In genomic region chrX:154388649-154389048, GRCh38 we compare ENCODE assay signal across 7 cellular contexts. TPM values are rescaled to one million over a fixed set of nuclear protein-coding genes. Genes with fewer than 3 reads are reported as not detected.
A peak's percentile ranks its signal among the peaks of the same experiment; 100 is the strongest.
DNase-seq lines count a peak whose midpoint lies in the region; ATAC-seq, FAIRE-seq and TF ChIP-seq lines count a peak whose summit lies in the region.
"Not testable (repeated sequence)": the region's sequence is repeated elsewhere in the genome, so short reads cannot be mapped to it uniquely, and the experiment has no call there.

No MANE protein-coding gene starts in this region.

- not testable (repeated sequence) for H3K27me3 ChIP-seq in GM23338 (ENCODE audit: insufficient read depth); K562 (ENCODE audit: control insufficient read depth in 2 of 2, insufficient read depth in 2 of 2, low read length in 2 of 2); keratinocyte (ENCODE audit: control insufficient read depth, extremely low read depth, insufficient read depth, low read length)

- not testable (repeated sequence) for DNase-seq in GM23338 (ENCODE audit: low spot score); activated CD8-positive, alpha-beta T cell treated with anti-CD3 and anti-CD28 coated beads for 36 hours; K562 (ENCODE audit: extremely low read depth in 1 of 4, low spot score in 3 of 4); keratinocyte (ENCODE audit: low read depth, low spot score); natural killer cell treated with Interleukin-12 subunit alpha and Interleukin-12 subunit beta and Interleukin-15 and Interleukin-18, amount 100 ng/mL, for 72 hours (ENCODE audit: low spot score)

- not testable (repeated sequence) for H3K9me3 Mint-ChIP-seq in GM23338; activated CD8-positive, alpha-beta T cell treated with anti-CD3 and anti-CD28 coated beads for 36 hours; natural killer cell treated with Interleukin-12 subunit alpha and Interleukin-12 subunit beta and Interleukin-15 and Interleukin-18, amount 100 ng/mL, for 72 hours

- H3K4me1 Mint-ChIP-seq in GM23338; activated CD8-positive, alpha-beta T cell treated with anti-CD3 and anti-CD28 coated beads for 36 hours (ENCODE audit: low read depth); natural killer cell treated with Interleukin-12 subunit alpha and Interleukin-12 subunit beta and Interleukin-15 and Interleukin-18, amount 100 ng/mL, for 72 hours (ENCODE audit: low read depth in 2 of 2): not testable (repeated sequence)

- CTCF ChIA-PET in activated CD8-positive, alpha-beta T cell treated with anti-CD3 and anti-CD28 coated beads for 36 hours (lab: Charles Lee); K562 (lab: Yijun Ruan, JAX; ENCODE audit: low intra/inter-chr PET ratio): not testable (repeated sequence)

- not testable (repeated sequence) for H3K36me3 Mint-ChIP-seq in GM23338 (ENCODE audit: low read depth); activated CD8-positive, alpha-beta T cell treated with anti-CD3 and anti-CD28 coated beads for 36 hours (ENCODE audit: low read depth); natural killer cell treated with Interleukin-12 subunit alpha and Interleukin-12 subunit beta and Interleukin-15 and Interleukin-18, amount 100 ng/mL, for 72 hours

- H3K9me2 ChIP-seq in GM23338 (ENCODE audit: insufficient read depth), result not testable (repeated sequence)

- H3K27me3 Mint-ChIP-seq in GM23338 (ENCODE audit: insufficient read depth, low read depth, poor library complexity); activated CD8-positive, alpha-beta T cell treated with anti-CD3 and anti-CD28 coated beads for 36 hours; natural killer cell treated with Interleukin-12 subunit alpha and Interleukin-12 subunit beta and Interleukin-15 and Interleukin-18, amount 100 ng/mL, for 72 hours: not testable (repeated sequence)

- TF ChIP-seq EP300 in K562 (IDR thresholded peaks at IDR 0.05; ENCODE audit: low read length), result not testable (repeated sequence)

- not testable (repeated sequence) for H3K36me3 ChIP-seq in GM23338 (ENCODE audit: insufficient read depth); K562 (ENCODE audit: control insufficient read depth, insufficient read depth, low read length); keratinocyte (ENCODE audit: control insufficient read depth in 2 of 2, extremely low read depth in 1 of 2, insufficient read depth in 2 of 2, low read length in 2 of 2)

- peak; percentile 100 for FAIRE-seq in K562 (lab: Jason Lieb, UNC)
- FAIRE-seq in keratinocyte (lab: Jason Lieb, UNC), result peak; percentile 61

- H3K9ac ChIP-seq in K562 (ENCODE audit: insufficient read depth in 1 of 2, low read depth in 2 of 2, low read length in 2 of 2); keratinocyte (ENCODE audit: control insufficient read depth, extremely low read depth, insufficient read depth, low read length): not testable (repeated sequence)

- not testable (repeated sequence) for H3K9me3 ChIP-seq in K562 (replicated peaks; ENCODE audit: control insufficient read depth, insufficient read depth, low read depth, low read length); keratinocyte (ENCODE audit: control insufficient read depth, low read depth, low read length)

- no CpG with 5 or more reads among the region's 16 CpGs for WGBS in K562 (ENCODE audit: insufficient coverage, low coverage, missing lambda C conversion rate)

- TF ChIP-seq CTCF in GM23338 (conservative IDR thresholded peaks at IDR 0.05; ENCODE audit: low read depth in 2 of 2); activated CD8-positive, alpha-beta T cell treated with anti-CD3 and anti-CD28 coated beads for 36 hours (IDR thresholded peaks at IDR 0.05); K562 (IDR thresholded peaks at IDR 0.05 in 2 of 3, conservative IDR thresholded peaks at IDR 0.05 in 1 of 3; ENCODE audit: insufficient read depth in 2 of 3, low read depth in 1 of 3, low read length in 3 of 3); keratinocyte (optimal IDR thresholded peaks at IDR 0.05 in 1 of 3, IDR thresholded peaks at IDR 0.05 in 1 of 3, conservative IDR thresholded peaks at IDR 0.05 in 1 of 3; ENCODE audit: extremely low read depth in 1 of 3, insufficient read depth in 2 of 3, low read length in 3 of 3): not testable (repeated sequence)

- dilution Hi-C loops in keratinocyte (cut with MboI; ENCODE audit: extremely low pct_ligation_motif_present, low sequenced_read_pairs), result not testable (repeated sequence)

- intact Hi-C loops in activated CD8-positive, alpha-beta T cell treated with anti-CD3 and anti-CD28 coated beads for 36 hours (cut with micrococcal nuclease); K562 (cut with micrococcal nuclease): not testable (repeated sequence)

- POLR2A ChIA-PET in activated CD8-positive, alpha-beta T cell treated with anti-CD3 and anti-CD28 coated beads for 36 hours (lab: Charles Lee); K562 (lab: Yijun Ruan, JAX): not testable (repeated sequence)

- in situ Hi-C loops in K562 (cut with MboI), result not testable (repeated sequence)

- not testable (repeated sequence) for H3K4me1 ChIP-seq in GM23338 (ENCODE audit: insufficient read depth); K562 (replicated peaks in 1 of 2; ENCODE audit: control insufficient read depth in 2 of 2, insufficient read depth in 2 of 2, low read length in 2 of 2); keratinocyte (ENCODE audit: control insufficient read depth, extremely low read depth, insufficient read depth, low read length)

- ATAC-seq in GM18909 (IDR thresholded peaks at IDR 0.05; ENCODE audit: poor library complexity, unreplicated experiment), result peak; percentile 11
- peak; percentile 1; the same call in 1 of the 3 replicates for ATAC-seq in GM23338
- peak; percentile 23 for ATAC-seq in HG03439 (IDR thresholded peaks at IDR 0.05; ENCODE audit: unreplicated experiment)
- ATAC-seq in activated CD8-positive, alpha-beta T cell treated with anti-CD3 and anti-CD28 coated beads for 36 hours, result peak; percentile 8
- peak; percentile 10 for ATAC-seq in K562
- peak; percentile 53 to 66 for ATAC-seq in natural killer cell treated with Interleukin-12 subunit alpha and Interleukin-12 subunit beta and Interleukin-15 and Interleukin-18, amount 100 ng/mL, for 72 hours

- H3K27ac ChIP-seq in GM23338 (ENCODE audit: low read depth); K562 (ENCODE audit: extremely low read depth, low read depth, low read length); keratinocyte (ENCODE audit: control insufficient read depth, insufficient read depth, low read length): not testable (repeated sequence)

- TF ChIP-seq RAD21 in K562 (CRISPR knock-in tag; conservative IDR thresholded peaks at IDR 0.05 in 1 of 2, IDR thresholded peaks at IDR 0.05 in 1 of 2), result not testable (repeated sequence)

- not testable (repeated sequence) for H3K79me2 ChIP-seq in GM23338 (replicated peaks; ENCODE audit: insufficient read depth); K562 (ENCODE audit: control insufficient read depth, insufficient read depth, low read length); keratinocyte (ENCODE audit: control insufficient read depth, insufficient read depth, low read length)

- not testable (repeated sequence) for H3K4me3 ChIP-seq in GM23338; K562; keratinocyte (ENCODE audit: control insufficient read depth in 2 of 3, extremely low read depth in 1 of 3, insufficient read depth in 2 of 3, low read depth in 1 of 3, low read length in 3 of 3)

- H3K4me2 ChIP-seq in GM23338; K562 (ENCODE audit: insufficient read depth, low read length); keratinocyte (ENCODE audit: control insufficient read depth, extremely low read depth, insufficient read depth, low read depth, low read length): not testable (repeated sequence)

- not testable (repeated sequence) for BruUV-seq in K562 (replicated peaks; lab: Mats Ljungman, UMichigan)

- not testable (repeated sequence) for H3K27ac Mint-ChIP-seq in GM23338; activated CD8-positive, alpha-beta T cell treated with anti-CD3 and anti-CD28 coated beads for 36 hours; natural killer cell treated with Interleukin-12 subunit alpha and Interleukin-12 subunit beta and Interleukin-15 and Interleukin-18, amount 100 ng/mL, for 72 hours

- H4K20me1 ChIP-seq in GM23338 (replicated peaks; ENCODE audit: insufficient read depth); K562 (replicated peaks; ENCODE audit: control insufficient read depth, insufficient read depth, low read length); keratinocyte (ENCODE audit: control insufficient read depth, extremely low read depth, insufficient read depth, low read length): not testable (repeated sequence)

- not testable (repeated sequence) for TF ChIP-seq POLR2A in K562 (conservative IDR thresholded peaks at IDR 0.05)

- not testable (repeated sequence) for H2AFZ ChIP-seq in GM23338; K562 (ENCODE audit: low read depth, low read length); keratinocyte (ENCODE audit: control insufficient read depth, low read length)

- H3F3A ChIP-seq in GM23338 (replicated peaks; ENCODE audit: low read depth), result not testable (repeated sequence)

- not testable (repeated sequence) for H3K4me3 Mint-ChIP-seq in GM23338; activated CD8-positive, alpha-beta T cell treated with anti-CD3 and anti-CD28 coated beads for 36 hours; natural killer cell treated with Interleukin-12 subunit alpha and Interleukin-12 subunit beta and Interleukin-15 and Interleukin-18, amount 100 ng/mL, for 72 hours

- H3K9me1 ChIP-seq in K562 (ENCODE audit: control insufficient read depth, insufficient read depth, low read length); keratinocyte (ENCODE audit: control insufficient read depth, extremely low read depth, insufficient read depth, low read length): not testable (repeated sequence)

RNA-seq across cellular contexts. Expression of gene RPL10, which starts 9.5 kb away (rescaled TPM):
- 3,338 and 4,929 TPM in 2 replicates for total RNA-seq in GM23338 (2014; rRNA removed; shearing (Covaris generic))
- polyA plus RNA-seq in GM23338 (2016; fragmentation: Nextera tagmentation; extraction: Ambion mirVana) (1,696 and 1,721 TPM in 2 replicates), K562 (2011; rRNA removed) (5,297 and 6,545 TPM in 2 replicates), K562 (2014; fragmentation: Illumina TruSeq; extraction: Trizol) (6,119 and 7,432 TPM in 2 replicates), K562 (2014; fragmentation: Nextera tagmentation; extraction: Ambion mirVana) (1,000 to 10,000 TPM; 5,014 to 7,600 TPM), K562 (2014; rRNA removed) (6,193 and 7,323 TPM in 2 replicates), keratinocyte (2,926 to 3,552 TPM (median 3,414 TPM) in 3 replicates)
- total RNA-seq in activated CD8-positive, alpha-beta T cell treated with anti-CD3 and anti-CD28 coated beads for 36 hours, result 1,000 to 10,000 TPM; 3,574 to 3,675 TPM
- 652 and 1,355 TPM in 2 replicates for total RNA-seq in K562 (2011; cell fraction: chromatin; rRNA removed; ENCODE audit: low replicate concordance)
- 1,356 and 1,561 TPM in 2 replicates for total RNA-seq in K562 (2011; cell fraction: nucleolus; rRNA removed)
- total RNA-seq in K562 (2011; cell fraction: nucleoplasm; rRNA removed), result 1,670 and 2,786 TPM in 2 replicates
- total RNA-seq in K562 (2014; rRNA removed) (4,111 and 4,705 TPM in 2 replicates), K562 (2014; rRNA removed; fragmentation: Illumina TruSeq; extraction: Trizol) (3,682 and 4,010 TPM in 2 replicates), K562 (2015; rRNA removed; fragmentation: Illumina TruSeq; extraction: Trizol) (3,735 and 3,774 TPM in 2 replicates), K562 (2021) (4,299 and 4,408 TPM in 2 replicates)
- 7,052 and 10,074 TPM in 2 replicates for polyA plus RNA-seq in K562 (2011; cell fraction: cytosol; rRNA removed)
- 3,562 and 5,028 TPM in 2 replicates for polyA plus RNA-seq in K562 (2011; cell fraction: nucleus; rRNA removed)
- 5,208 and 8,851 TPM in 2 replicates for polyA plus RNA-seq in K562 (2012)
- 1,451 and 1,523 TPM in 2 replicates for polyA minus RNA-seq in K562 (2011; rRNA and poly(A)+ RNA removed)
- 1,578 and 1,804 TPM in 2 replicates for polyA minus RNA-seq in K562 (2011; cell fraction: cytosol; rRNA and poly(A)+ RNA removed)
- 368 and 622 TPM in 2 replicates for polyA minus RNA-seq in K562 (2011; cell fraction: nucleus; rRNA and poly(A)+ RNA removed)
- polyA plus RNA-seq in keratinocyte (2011; ENCODE audit: low read depth), result 352 TPM
- polyA plus RNA-seq in keratinocyte (2011; cell fraction: cytosol; rRNA removed), result 2,144 and 3,499 TPM in 2 replicates
- polyA plus RNA-seq in keratinocyte (2011; cell fraction: nucleus; rRNA removed), result 867 and 1,022 TPM in 2 replicates
- polyA plus RNA-seq in keratinocyte (2012; ENCODE audit: low replicate concordance), result 3,096 and 4,173 TPM in 2 replicates
- 1,111 to 1,756 TPM (median 1,179 TPM) in 3 replicates for polyA minus RNA-seq in keratinocyte
- 1,700 TPM for polyA minus RNA-seq in keratinocyte (2011; cell fraction: cytosol; rRNA and poly(A)+ RNA removed)
- polyA minus RNA-seq in keratinocyte (2011; cell fraction: nucleus; rRNA and poly(A)+ RNA removed), result 302 and 306 TPM in 2 replicates
- 1,000 to 10,000 TPM; 1,953 to 2,194 TPM for total RNA-seq in natural killer cell treated with Interleukin-12 subunit alpha and Interleukin-12 subunit beta and Interleukin-15 and Interleukin-18, amount 100 ng/mL, for 72 hours

RNA-seq across cellular contexts. Expression of gene EMD, which starts 9.6 kb away (rescaled TPM):
- total RNA-seq in GM23338 (2014; rRNA removed; shearing (Covaris generic)), result 76.0 and 78.6 TPM in 2 replicates
- polyA plus RNA-seq in GM23338 (2016; fragmentation: Nextera tagmentation; extraction: Ambion mirVana), result 74.2 and 78.3 TPM in 2 replicates
- total RNA-seq in activated CD8-positive, alpha-beta T cell treated with anti-CD3 and anti-CD28 coated beads for 36 hours, result 10 to 100 TPM; 92.4 to 96.6 TPM
- 41.8 and 93.2 TPM in 2 replicates for total RNA-seq in K562 (2011; cell fraction: chromatin; rRNA removed; ENCODE audit: low replicate concordance)
- 88.9 and 97.4 TPM in 2 replicates for total RNA-seq in K562 (2011; cell fraction: nucleolus; rRNA removed)
- 70.5 and 73.6 TPM in 2 replicates for total RNA-seq in K562 (2011; cell fraction: nucleoplasm; rRNA removed)
- total RNA-seq in K562 (2014; rRNA removed), result 32.9 and 36.2 TPM in 2 replicates
- total RNA-seq in K562 (2014; rRNA removed; fragmentation: Illumina TruSeq; extraction: Trizol), result 37.5 and 38.3 TPM in 2 replicates
- 61.9 and 67.8 TPM in 2 replicates for total RNA-seq in K562 (2015; rRNA removed; fragmentation: Illumina TruSeq; extraction: Trizol)
- total RNA-seq in K562 (2021), result 124 and 135 TPM in 2 replicates
- polyA plus RNA-seq in K562 (2011; rRNA removed), result 77.4 and 81.2 TPM in 2 replicates
- 100.0 and 121 TPM in 2 replicates for polyA plus RNA-seq in K562 (2011; cell fraction: cytosol; rRNA removed)
- polyA plus RNA-seq in K562 (2011; cell fraction: nucleus; rRNA removed), result 238 and 242 TPM in 2 replicates
- 125 and 134 TPM in 2 replicates for polyA plus RNA-seq in K562 (2012)
- 177 and 206 TPM in 2 replicates for polyA plus RNA-seq in K562 (2014; fragmentation: Illumina TruSeq; extraction: Trizol)
- 1 to 10 TPM; 2.3 to 3.1 TPM for polyA plus RNA-seq in K562 (2014; fragmentation: Nextera tagmentation; extraction: Ambion mirVana)
- 86.7 and 110 TPM in 2 replicates for polyA plus RNA-seq in K562 (2014; rRNA removed)
- 24.0 and 43.3 TPM in 2 replicates for polyA minus RNA-seq in K562 (2011; rRNA and poly(A)+ RNA removed)
- polyA minus RNA-seq in K562 (2011; cell fraction: cytosol; rRNA and poly(A)+ RNA removed), result 51.3 and 57.9 TPM in 2 replicates
- polyA minus RNA-seq in K562 (2011; cell fraction: nucleus; rRNA and poly(A)+ RNA removed), result 28.5 and 40.8 TPM in 2 replicates
- 32.7 to 65.5 TPM (median 36.9 TPM) in 3 replicates for polyA plus RNA-seq in keratinocyte
- 79.2 TPM for polyA plus RNA-seq in keratinocyte (2011; ENCODE audit: low read depth)
- polyA plus RNA-seq in keratinocyte (2011; cell fraction: cytosol; rRNA removed), result 47.2 and 58.9 TPM in 2 replicates
- 33.4 and 47.2 TPM in 2 replicates for polyA plus RNA-seq in keratinocyte (2011; cell fraction: nucleus; rRNA removed)
- polyA plus RNA-seq in keratinocyte (2012; ENCODE audit: low replicate concordance), result 56.8 and 66.0 TPM in 2 replicates
- polyA minus RNA-seq in keratinocyte, result 34.3 to 75.7 TPM (median 42.5 TPM) in 3 replicates
- 49.1 TPM for polyA minus RNA-seq in keratinocyte (2011; cell fraction: cytosol; rRNA and poly(A)+ RNA removed)
- polyA minus RNA-seq in keratinocyte (2011; cell fraction: nucleus; rRNA and poly(A)+ RNA removed), result 7.7 and 12.9 TPM in 2 replicates
- total RNA-seq in natural killer cell treated with Interleukin-12 subunit alpha and Interleukin-12 subunit beta and Interleukin-15 and Interleukin-18, amount 100 ng/mL, for 72 hours, result 10 to 100 TPM; 49.2 to 61.9 TPM

RNA-seq across cellular contexts. Expression of gene FLNA, which starts 14.2 kb away (rescaled TPM):
- 1,228 and 1,445 TPM in 2 replicates for total RNA-seq in GM23338 (2014; rRNA removed; shearing (Covaris generic))
- polyA plus RNA-seq in GM23338 (2016; fragmentation: Nextera tagmentation; extraction: Ambion mirVana) (579 and 629 TPM in 2 replicates), K562 (2011; rRNA removed) (86.6 and 165 TPM in 2 replicates), K562 (2014; fragmentation: Illumina TruSeq; extraction: Trizol) (329 and 438 TPM in 2 replicates), K562 (2014; fragmentation: Nextera tagmentation; extraction: Ambion mirVana) (1 to 10 TPM; 6.2 to 6.8 TPM), K562 (2014; rRNA removed) (226 and 245 TPM in 2 replicates), keratinocyte (245 to 536 TPM (median 343 TPM) in 3 replicates)
- 1,000 to 10,000 TPM; 1,057 to 1,091 TPM for total RNA-seq in activated CD8-positive, alpha-beta T cell treated with anti-CD3 and anti-CD28 coated beads for 36 hours
- 432 and 1,364 TPM in 2 replicates for total RNA-seq in K562 (2011; cell fraction: chromatin; rRNA removed; ENCODE audit: low replicate concordance)
- total RNA-seq in K562 (2011; cell fraction: nucleolus; rRNA removed), result 816 and 818 TPM in 2 replicates
- total RNA-seq in K562 (2011; cell fraction: nucleoplasm; rRNA removed), result 362 and 459 TPM in 2 replicates
- total RNA-seq in K562 (2014; rRNA removed) (554 and 803 TPM in 2 replicates), K562 (2014; rRNA removed; fragmentation: Illumina TruSeq; extraction: Trizol) (72.2 and 110 TPM in 2 replicates), K562 (2015; rRNA removed; fragmentation: Illumina TruSeq; extraction: Trizol) (135 and 162 TPM in 2 replicates), K562 (2021) (672 and 735 TPM in 2 replicates)
- 122 and 183 TPM in 2 replicates for polyA plus RNA-seq in K562 (2011; cell fraction: cytosol; rRNA removed)
- 624 and 751 TPM in 2 replicates for polyA plus RNA-seq in K562 (2011; cell fraction: nucleus; rRNA removed)
- polyA plus RNA-seq in K562 (2012), result 392 and 593 TPM in 2 replicates
- 249 and 291 TPM in 2 replicates for polyA minus RNA-seq in K562 (2011; rRNA and poly(A)+ RNA removed)
- polyA minus RNA-seq in K562 (2011; cell fraction: cytosol; rRNA and poly(A)+ RNA removed), result 522 and 767 TPM in 2 replicates
- polyA minus RNA-seq in K562 (2011; cell fraction: nucleus; rRNA and poly(A)+ RNA removed), result 248 and 324 TPM in 2 replicates
- polyA plus RNA-seq in keratinocyte (2011; ENCODE audit: low read depth), result 485 TPM
- 280 and 468 TPM in 2 replicates for polyA plus RNA-seq in keratinocyte (2011; cell fraction: cytosol; rRNA removed)
- polyA plus RNA-seq in keratinocyte (2011; cell fraction: nucleus; rRNA removed), result 1,141 and 1,630 TPM in 2 replicates
- 394 and 1,275 TPM in 2 replicates for polyA plus RNA-seq in keratinocyte (2012; ENCODE audit: low replicate concordance)
- 1,978 to 4,803 TPM (median 1,982 TPM) in 3 replicates for polyA minus RNA-seq in keratinocyte
- polyA minus RNA-seq in keratinocyte (2011; cell fraction: cytosol; rRNA and poly(A)+ RNA removed), result 2,589 TPM
- polyA minus RNA-seq in keratinocyte (2011; cell fraction: nucleus; rRNA and poly(A)+ RNA removed), result 2,257 and 2,338 TPM in 2 replicates
- total RNA-seq in natural killer cell treated with Interleukin-12 subunit alpha and Interleukin-12 subunit beta and Interleukin-15 and Interleukin-18, amount 100 ng/mL, for 72 hours, result 100 to 1,000 TPM; 574 to 727 TPM

RNA-seq across cellular contexts. Expression of gene DNASE1L1, which starts 20.4 kb away (rescaled TPM):
- 16.0 and 16.1 TPM in 2 replicates for total RNA-seq in GM23338 (2014; rRNA removed; shearing (Covaris generic))
- polyA plus RNA-seq in GM23338 (2016; fragmentation: Nextera tagmentation; extraction: Ambion mirVana), result 3.3 and 4.1 TPM in 2 replicates
- 10 to 100 TPM in 1 of 2 experiments, 1 to 10 TPM in 1; 9.4 to 10.3 TPM for total RNA-seq in activated CD8-positive, alpha-beta T cell treated with anti-CD3 and anti-CD28 coated beads for 36 hours
- total RNA-seq in K562 (2011; cell fraction: chromatin; rRNA removed; ENCODE audit: low replicate concordance), result 14.4 and 29.9 TPM in 2 replicates
- 32.4 and 37.9 TPM in 2 replicates for total RNA-seq in K562 (2011; cell fraction: nucleolus; rRNA removed)
- total RNA-seq in K562 (2011; cell fraction: nucleoplasm; rRNA removed), result 24.0 and 27.8 TPM in 2 replicates
- 12.4 and 16.4 TPM in 2 replicates for total RNA-seq in K562 (2014; rRNA removed)
- total RNA-seq in K562 (2014; rRNA removed; fragmentation: Illumina TruSeq; extraction: Trizol), result 5.7 and 5.9 TPM in 2 replicates
- 4.9 and 5.5 TPM in 2 replicates for total RNA-seq in K562 (2015; rRNA removed; fragmentation: Illumina TruSeq; extraction: Trizol)
- 10.9 and 11.2 TPM in 2 replicates for total RNA-seq in K562 (2021)
- polyA plus RNA-seq in K562 (2011; rRNA removed), result 12.6 and 14.8 TPM in 2 replicates
- polyA plus RNA-seq in K562 (2011; cell fraction: cytosol; rRNA removed), result 18.6 and 34.4 TPM in 2 replicates
- 18.8 and 31.1 TPM in 2 replicates for polyA plus RNA-seq in K562 (2011; cell fraction: nucleus; rRNA removed)
- 14.5 and 24.0 TPM in 2 replicates for polyA plus RNA-seq in K562 (2012)
- polyA plus RNA-seq in K562 (2014; fragmentation: Illumina TruSeq; extraction: Trizol), result 7.9 and 12.9 TPM in 2 replicates
- under 1 TPM; 0.73 to 0.74 TPM for polyA plus RNA-seq in K562 (2014; fragmentation: Nextera tagmentation; extraction: Ambion mirVana)
- 11.6 and 16.4 TPM in 2 replicates for polyA plus RNA-seq in K562 (2014; rRNA removed)
- 5.2 and 6.9 TPM in 2 replicates for polyA minus RNA-seq in K562 (2011; rRNA and poly(A)+ RNA removed)
- polyA minus RNA-seq in K562 (2011; cell fraction: cytosol; rRNA and poly(A)+ RNA removed), result 8.1 and 9.3 TPM in 2 replicates
- polyA minus RNA-seq in K562 (2011; cell fraction: nucleus; rRNA and poly(A)+ RNA removed), result 4.7 and 6.1 TPM in 2 replicates
- 16.7 to 37.6 TPM (median 17.1 TPM) in 3 replicates for polyA plus RNA-seq in keratinocyte
- polyA plus RNA-seq in keratinocyte (2011; ENCODE audit: low read depth), result 3.3 TPM
- 17.5 and 29.0 TPM in 2 replicates for polyA plus RNA-seq in keratinocyte (2011; cell fraction: cytosol; rRNA removed)
- polyA plus RNA-seq in keratinocyte (2011; cell fraction: nucleus; rRNA removed), result 26.2 and 31.3 TPM in 2 replicates
- polyA plus RNA-seq in keratinocyte (2012; ENCODE audit: low replicate concordance), result 16.0 and 24.6 TPM in 2 replicates
- 19.7 to 50.7 TPM (median 32.4 TPM) in 3 replicates for polyA minus RNA-seq in keratinocyte
- 21.1 TPM for polyA minus RNA-seq in keratinocyte (2011; cell fraction: cytosol; rRNA and poly(A)+ RNA removed)
- polyA minus RNA-seq in keratinocyte (2011; cell fraction: nucleus; rRNA and poly(A)+ RNA removed), result 15.4 and 18.8 TPM in 2 replicates
- 10 to 100 TPM; 12.4 to 14.6 TPM for total RNA-seq in natural killer cell treated with Interleukin-12 subunit alpha and Interleukin-12 subunit beta and Interleukin-15 and Interleukin-18, amount 100 ng/mL, for 72 hours

RNA-seq across cellular contexts. Expression of gene TAFAZZIN, which starts 22.7 kb away (rescaled TPM):
- 36.0 and 43.3 TPM in 2 replicates for total RNA-seq in GM23338 (2014; rRNA removed; shearing (Covaris generic))
- polyA plus RNA-seq in GM23338 (2016; fragmentation: Nextera tagmentation; extraction: Ambion mirVana), result 24.1 and 26.1 TPM in 2 replicates
- total RNA-seq in activated CD8-positive, alpha-beta T cell treated with anti-CD3 and anti-CD28 coated beads for 36 hours, result 10 to 100 TPM; 49.8 to 53.4 TPM
- total RNA-seq in K562 (2011; cell fraction: chromatin; rRNA removed; ENCODE audit: low replicate concordance), result 68.1 and 155 TPM in 2 replicates
- total RNA-seq in K562 (2011; cell fraction: nucleolus; rRNA removed), result 126 and 130 TPM in 2 replicates
- total RNA-seq in K562 (2011; cell fraction: nucleoplasm; rRNA removed), result 84.5 and 90.6 TPM in 2 replicates
- total RNA-seq in K562 (2014; rRNA removed), result 20.2 and 33.7 TPM in 2 replicates
- total RNA-seq in K562 (2014; rRNA removed; fragmentation: Illumina TruSeq; extraction: Trizol), result 10.7 and 11.3 TPM in 2 replicates
- total RNA-seq in K562 (2015; rRNA removed; fragmentation: Illumina TruSeq; extraction: Trizol), result 15.6 and 17.1 TPM in 2 replicates
- 29.6 and 32.2 TPM in 2 replicates for total RNA-seq in K562 (2021)
- polyA plus RNA-seq in K562 (2011; rRNA removed), result 24.0 and 39.6 TPM in 2 replicates
- 24.2 and 26.2 TPM in 2 replicates for polyA plus RNA-seq in K562 (2011; cell fraction: cytosol; rRNA removed)
- polyA plus RNA-seq in K562 (2011; cell fraction: nucleus; rRNA removed), result 415 and 432 TPM in 2 replicates
- 21.3 and 52.8 TPM in 2 replicates for polyA plus RNA-seq in K562 (2012)
- 20.2 and 25.0 TPM in 2 replicates for polyA plus RNA-seq in K562 (2014; fragmentation: Illumina TruSeq; extraction: Trizol)
- polyA plus RNA-seq in K562 (2014; fragmentation: Nextera tagmentation; extraction: Ambion mirVana), result under 1 TPM; 0.49 to 0.64 TPM
- polyA plus RNA-seq in K562 (2014; rRNA removed), result 33.6 and 40.7 TPM in 2 replicates
- 7.7 and 17.0 TPM in 2 replicates for polyA minus RNA-seq in K562 (2011; rRNA and poly(A)+ RNA removed)
- 8.3 and 13.7 TPM in 2 replicates for polyA minus RNA-seq in K562 (2011; cell fraction: cytosol; rRNA and poly(A)+ RNA removed)
- 45.6 and 52.2 TPM in 2 replicates for polyA minus RNA-seq in K562 (2011; cell fraction: nucleus; rRNA and poly(A)+ RNA removed)
- 16.3 to 20.6 TPM (median 19.9 TPM) in 3 replicates for polyA plus RNA-seq in keratinocyte
- 15.0 TPM for polyA plus RNA-seq in keratinocyte (2011; ENCODE audit: low read depth)
- polyA plus RNA-seq in keratinocyte (2011; cell fraction: cytosol; rRNA removed), result 8.1 and 12.4 TPM in 2 replicates
- polyA plus RNA-seq in keratinocyte (2011; cell fraction: nucleus; rRNA removed), result 75.8 and 107 TPM in 2 replicates
- polyA plus RNA-seq in keratinocyte (2012; ENCODE audit: low replicate concordance), result 17.7 and 25.9 TPM in 2 replicates
- polyA minus RNA-seq in keratinocyte, result 13.2 to 20.5 TPM (median 19.7 TPM) in 3 replicates
- 15.3 TPM for polyA minus RNA-seq in keratinocyte (2011; cell fraction: cytosol; rRNA and poly(A)+ RNA removed)
- polyA minus RNA-seq in keratinocyte (2011; cell fraction: nucleus; rRNA and poly(A)+ RNA removed), result 21.4 and 26.4 TPM in 2 replicates
- 10 to 100 TPM; 47.4 to 73.7 TPM for total RNA-seq in natural killer cell treated with Interleukin-12 subunit alpha and Interleukin-12 subunit beta and Interleukin-15 and Interleukin-18, amount 100 ng/mL, for 72 hours

Comparison
In these comparisons a context has a peak if more than half of its experiments do, and no peak if none do; other contexts are left out.
1. ATAC-seq: peak in every context shown above with its lines; median percentile 60 in natural killer cell treated with Interleukin-12 subunit alpha and Interleukin-12 subunit beta and Interleukin-15 and Interleukin-18, amount 100 ng/mL, for 72 hours; 23 in HG03439; 11 in GM18909; 10 in K562; 8 in activated CD8-positive, alpha-beta T cell treated with anti-CD3 and anti-CD28 coated beads for 36 hours; 1 in GM23338.